18 cellular contexts compared by ENCODE assay signal in genomic region chr19:6743071-6743470, GRCh38. TPM values are rescaled to one million over a fixed set of nuclear protein-coding genes. Genes with fewer than 3 reads are reported as not detected.
DNase-seq lines count a peak whose midpoint lies in the region; ATAC-seq, FAIRE-seq and TF ChIP-seq lines count a peak whose summit lies in the region.
"Had no signal": no experiment of that assay in that cellular context is flagged by ENCODE, and none has a peak within 500 bp of the region (broad histone marks: within the 10 kb centered on the region; RNA-seq: fewer than 3 reads in every experiment).

No MANE protein-coding gene starts in this region.

- CTCF ChIA-PET in A549 (lab: Yijun Ruan, JAX) = interaction anchor here (1.1 to 6.3 kb wide), 3 partner anchors 26 to 226 kb away, joined by 3 to 36 read pairs (median 4); no protein-coding TSS in a partner anchor

- H3K4me1 ChIP-seq in A549 = peaks cover 66% of the 10 kb centered on the region
- peaks cover 38% of the 10 kb centered on the region for H3K4me1 ChIP-seq in HUES64 (ENCODE audit: insufficient read depth, low read length)
- peaks cover 36% of the 10 kb centered on the region for H3K4me1 ChIP-seq in osteoblast (ENCODE audit: insufficient read depth, low read length)

- POLR2A ChIA-PET in A549 (lab: Yijun Ruan, JAX) = interaction anchor here (1.0 to 1.1 kb wide), 2 partner anchors 12 to 212 kb away, joined by 3 read pairs; partner anchors contain the start of gene TNFSF9

- H3K27ac Mint-ChIP-seq in endothelial cell (ENCODE audit: unreplicated experiment) = no peak overlapping the region

- no peak for FAIRE-seq in A549 (lab: Jason Lieb, UNC)
- FAIRE-seq: RCC 7860 had no signal

- H3K27ac ChIP-seq in A549 = peak overlapping the region; percentile 92 to 99
- H3K27ac ChIP-seq in HUES64 (ENCODE audit: low read depth, low read length) = peak overlapping the region; percentile 85
- no peak overlapping the region for H3K27ac ChIP-seq in osteoblast (ENCODE audit: low read depth, low read length)
- H3K27ac ChIP-seq: VCaP had no signal

- H3K9me3 Mint-ChIP-seq in endothelial cell (ENCODE audit: unreplicated experiment) = no peaks in the 10 kb centered on the region

- H3K9me3 ChIP-seq in A549 (no peaks in the 10 kb centered on the region), HUES64 (ENCODE audit: insufficient read depth, low read depth, low read length) (no peaks in the 10 kb centered on the region), osteoblast (ENCODE audit: low read depth, low read length) (no peaks in the 10 kb centered on the region)
- H3K9me3 ChIP-seq: body of pancreas, MG63 had no signal

- DNase-seq in A549 (ENCODE audit: low read depth in 1 of 2, low spot score in 1 of 2) (no peak), endothelial cell (ENCODE audit: low spot score) (no peak), osteoblast (ENCODE audit: insufficient read length, low spot score, missing footprints) (peak; percentile 68), NCI-H187 treated with DMSO at 0.1 percent for 48 hours (lab: John Stamatoyannopoulos, UW) (no peak), SKM-1 (lab: John Stamatoyannopoulos, UW; ENCODE audit: unreplicated experiment) (no peak)
- no peak for DNase-seq in activated T-cell treated with anti-CD3 and anti-CD28 coated beads, Interleukin-2, amount 50 U/mL, for 1 hour
- DNase-seq: activated naive CD4-positive, alpha-beta T cell; body of pancreas; effector memory CD4-positive, alpha-beta T cell; foreskin melanocyte; MG63; occipital lobe; SW 1271 had no signal

- peaks cover 27% of the 10 kb centered on the region for H3K79me2 ChIP-seq in osteoblast (ENCODE audit: insufficient read depth, low read length)

- H3K4me2 ChIP-seq in A549 = peak overlapping the region; percentile 67
- no peak overlapping the region for H3K4me2 ChIP-seq in osteoblast (ENCODE audit: insufficient read depth, low read length)

- peak overlapping the region; percentile 15; the same call in 1 of the 2 replicates for H3K9ac ChIP-seq in HUES64 (ENCODE audit: low read depth, low read length)

- peaks cover 54% of the 10 kb centered on the region for H3K36me3 ChIP-seq in HUES64 (ENCODE audit: insufficient read depth, low read length)
- H3K36me3 ChIP-seq in osteoblast (ENCODE audit: insufficient read depth, low read length) = peaks cover 27% of the 10 kb centered on the region

- TF ChIP-seq EP300 in A549 (IDR thresholded peaks at IDR 0.05) = no peak

- H3K4me3 Mint-ChIP-seq in endothelial cell (ENCODE audit: unreplicated experiment) = peak overlapping the region; percentile 19

- H4K20me1 ChIP-seq in osteoblast (ENCODE audit: insufficient read depth, low read length) = peaks cover 11% of the 10 kb centered on the region

- H3K4me3 ChIP-seq in A549 (no peak overlapping the region), HUES64 (ENCODE audit: low read length) (no peak overlapping the region), osteoblast (ENCODE audit: insufficient read depth, low read length) (no peak overlapping the region)
- H3K4me3 ChIP-seq: body of pancreas, MG63 had no signal

- TF ChIP-seq CTCF in A549 (IDR thresholded peaks at IDR 0.05) = no peak
- no peak for TF ChIP-seq CTCF in endothelial cell (IDR thresholded peaks at IDR 0.05; ENCODE audit: unreplicated experiment)
- TF ChIP-seq CTCF in osteoblast (IDR thresholded peaks at IDR 0.05; ENCODE audit: extremely low read depth, low read depth, low read length) = no peak

- peaks cover 9% of the 10 kb centered on the region for H3K4me1 Mint-ChIP-seq in endothelial cell (ENCODE audit: unreplicated experiment)

- no peak overlapping the region for H2AFZ ChIP-seq in osteoblast (ENCODE audit: low read length)

- 83% methylated on average over 7 of the region's 7 CpGs for WGBS in A549 (ENCODE audit: missing lambda C conversion rate)
- WGBS in HUES64 = 52% methylated on average over 7 of the region's 7 CpGs

- TF ChIP-seq POLR2A in A549 (IDR thresholded peaks at IDR 0.05; ENCODE audit: low read length) = no peak

- no peak for ATAC-seq in A549
- no peak for ATAC-seq in GM18867 (IDR thresholded peaks at IDR 0.05; ENCODE audit: unreplicated experiment)
- ATAC-seq: body of pancreas had no signal

- peaks cover 21% of the 10 kb centered on the region for H3K36me3 Mint-ChIP-seq in endothelial cell (ENCODE audit: low read depth, unreplicated experiment)

- peaks cover 11% of the 10 kb centered on the region for H3K27me3 Mint-ChIP-seq in endothelial cell (ENCODE audit: unreplicated experiment)

- H3K27me3 ChIP-seq in HUES64 (ENCODE audit: insufficient read depth, low read length) (no peaks in the 10 kb centered on the region), osteoblast (ENCODE audit: insufficient read depth, low read length) (no peaks in the 10 kb centered on the region)
- H3K27me3 ChIP-seq: body of pancreas, MG63 had no signal

- TF ChIP-seq RAD21 in A549 (conservative IDR thresholded peaks at IDR 0.05 in 1 of 2, IDR thresholded peaks at IDR 0.05 in 1 of 2) = no peak

TF ChIP-seq in A549, 52 proteins besides CTCF, POLR2A, EP300 and RAD21 (continues in another document):
- TF ChIP-seq RFX5 (IDR thresholded peaks at IDR 0.05) = no peak
- TF ChIP-seq NR3C1 (IDR thresholded peaks at IDR 0.05) = no peak
- TF ChIP-seq HOXA7 (CRISPR knock-in tag; IDR thresholded peaks at IDR 0.05) = no peak
- no peak for TF ChIP-seq HOXB13 (CRISPR knock-in tag; IDR thresholded peaks at IDR 0.05; ENCODE audit: low read depth)
- TF ChIP-seq MYC (IDR thresholded peaks at IDR 0.05; ENCODE audit: borderline replicate concordance, low read length) = no peak
- TF ChIP-seq TP53 (CRISPR knock-in tag; IDR thresholded peaks at IDR 0.05) = no peak
- TF ChIP-seq FOSB (CRISPR knock-in tag; IDR thresholded peaks at IDR 0.05) = no peak
- TF ChIP-seq GATA3 (IDR thresholded peaks at IDR 0.05; ENCODE audit: borderline replicate concordance) = no peak
- TF ChIP-seq ZNF302 (CRISPR knock-in tag; IDR thresholded peaks at IDR 0.05) = no peak
- TF ChIP-seq EHMT2 (IDR thresholded peaks at IDR 0.05; ENCODE audit: low read depth) = no peak
- TF ChIP-seq E2F6 (IDR thresholded peaks at IDR 0.05; ENCODE audit: borderline replicate concordance, low read depth) = no peak
- TF ChIP-seq HES2 (IDR thresholded peaks at IDR 0.05) = no peak

RNA-seq across cellular contexts. Expression of gene TRIP10, which starts 3.6 kb away (rescaled TPM):
- polyA plus RNA-seq in A549 (2011; rRNA removed) = 30.7 and 39.2 TPM in 2 replicates
- polyA plus RNA-seq in A549 (2012; cell fraction: cytosol; rRNA removed) = 50.2 and 50.3 TPM in 2 replicates
- 84.6 and 89.9 TPM in 2 replicates for polyA plus RNA-seq in A549 (2012; cell fraction: nucleus; rRNA removed)
- polyA plus RNA-seq in A549 (2017; fragmentation: RNase III; extraction: RNeasy Plus Mini Kit Qiagen cat#74134 plus additional on column Dnase treatment) = 52.8 to 61.0 TPM (median 60.9 TPM) in 3 replicates
- polyA minus RNA-seq in A549 (2011; rRNA and poly(A)+ RNA removed) = 22.6 and 24.5 TPM in 2 replicates
- polyA plus RNA-seq in HUES64 (2013, experiment 1 of 2) = 51.4 TPM
- 55.0 TPM for polyA plus RNA-seq in HUES64 (2013, experiment 2 of 2)
- total RNA-seq in endothelial cell (ENCODE audit: unreplicated experiment) = 42.8 TPM
- total RNA-seq in osteoblast = 32.4 and 36.2 TPM in 2 replicates

RNA-seq across cellular contexts. Expression of gene GPR108, which starts 5.7 kb away (rescaled TPM):
- polyA plus RNA-seq in A549 (2011; rRNA removed) = 50.2 and 69.4 TPM in 2 replicates
- polyA plus RNA-seq in A549 (2012; cell fraction: cytosol; rRNA removed) = 41.9 and 44.2 TPM in 2 replicates
- polyA plus RNA-seq in A549 (2012; cell fraction: nucleus; rRNA removed) = 87.5 and 87.8 TPM in 2 replicates
- 35.4 to 42.1 TPM (median 36.4 TPM) in 3 replicates for polyA plus RNA-seq in A549 (2017; fragmentation: RNase III; extraction: RNeasy Plus Mini Kit Qiagen cat#74134 plus additional on column Dnase treatment)
- polyA minus RNA-seq in A549 (2011; rRNA and poly(A)+ RNA removed) = 66.1 and 88.8 TPM in 2 replicates
- polyA plus RNA-seq in HUES64 (2013, experiment 1 of 2) = 22.0 TPM
- 17.8 TPM for polyA plus RNA-seq in HUES64 (2013, experiment 2 of 2)
- 69.1 TPM for total RNA-seq in endothelial cell (ENCODE audit: unreplicated experiment)
- 42.3 and 52.2 TPM in 2 replicates for total RNA-seq in osteoblast

RNA-seq across cellular contexts. Expression of gene C3, which starts 22.6 kb away (rescaled TPM):
- 45.4 and 93.9 TPM in 2 replicates for polyA plus RNA-seq in A549 (2011; rRNA removed)
- polyA plus RNA-seq in A549 (2012; cell fraction: cytosol; rRNA removed) = 12.9 and 13.5 TPM in 2 replicates
- polyA plus RNA-seq in A549 (2012; cell fraction: nucleus; rRNA removed) = 38.8 and 39.7 TPM in 2 replicates
- polyA plus RNA-seq in A549 (2017; fragmentation: RNase III; extraction: RNeasy Plus Mini Kit Qiagen cat#74134 plus additional on column Dnase treatment) = 70.9 to 87.8 TPM (median 81.1 TPM) in 3 replicates
- polyA minus RNA-seq in A549 (2011; rRNA and poly(A)+ RNA removed) = 132 and 172 TPM in 2 replicates
- polyA plus RNA-seq in HUES64 (2013, experiment 1 of 2) = 1.3 TPM
- polyA plus RNA-seq in HUES64 (2013, experiment 2 of 2) = 1.6 TPM
- total RNA-seq in endothelial cell (ENCODE audit: unreplicated experiment) = not detected
- total RNA-seq in osteoblast = 5.0 and 14.1 TPM in 2 replicates

RNA-seq across cellular contexts. Expression of gene SH2D3A, which starts 24.2 kb away (rescaled TPM):
- polyA plus RNA-seq in A549 (2011; rRNA removed) (6.5 and 6.7 TPM in 2 replicates), A549 (2017; fragmentation: RNase III; extraction: RNeasy Plus Mini Kit Qiagen cat#74134 plus additional on column Dnase treatment) (9.3 to 11.4 TPM (median 10.0 TPM) in 3 replicates)
- polyA plus RNA-seq in A549 (2012; cell fraction: cytosol; rRNA removed) = 12.1 and 15.6 TPM in 2 replicates
- polyA plus RNA-seq in A549 (2012; cell fraction: nucleus; rRNA removed) = 31.6 and 41.7 TPM in 2 replicates
- polyA minus RNA-seq in A549 (2011; rRNA and poly(A)+ RNA removed) = 7.8 and 8.7 TPM in 2 replicates
- 7.2 TPM for polyA plus RNA-seq in HUES64 (2013, experiment 1 of 2)
- polyA plus RNA-seq in HUES64 (2013, experiment 2 of 2) = 6.7 TPM
- total RNA-seq in endothelial cell (ENCODE audit: unreplicated experiment) (1.5 TPM), osteoblast (not detected in 2 replicates)
- total RNA-seq: occipital lobe had no signal

RNA-seq across cellular contexts. Expression of gene VAV1, which starts 29.4 kb away (rescaled TPM):
- polyA plus RNA-seq in A549 (2011; rRNA removed) (5.6 and 6.7 TPM in 2 replicates), A549 (2017; fragmentation: RNase III; extraction: RNeasy Plus Mini Kit Qiagen cat#74134 plus additional on column Dnase treatment) (7.5 to 9.5 TPM (median 8.5 TPM) in 3 replicates)
- 4.7 and 5.4 TPM in 2 replicates for polyA plus RNA-seq in A549 (2012; cell fraction: cytosol; rRNA removed)
- 4.2 and 5.6 TPM in 2 replicates for polyA plus RNA-seq in A549 (2012; cell fraction: nucleus; rRNA removed)
- polyA minus RNA-seq in A549 (2011; rRNA and poly(A)+ RNA removed) = 9.2 and 10.9 TPM in 2 replicates
- 0.10 TPM for polyA plus RNA-seq in HUES64 (2013, experiment 1 of 2)
- polyA plus RNA-seq in HUES64 (2013, experiment 2 of 2) = 0.13 TPM
- total RNA-seq in endothelial cell (ENCODE audit: unreplicated experiment) (not detected), osteoblast (0.36 TPM in 1 of 2 replicates, not detected in the other)
- total RNA-seq: HT1080 had no signal
